Comparison of ENCODE assay signal across 9 cellular contexts in the genomic region with DNA sequence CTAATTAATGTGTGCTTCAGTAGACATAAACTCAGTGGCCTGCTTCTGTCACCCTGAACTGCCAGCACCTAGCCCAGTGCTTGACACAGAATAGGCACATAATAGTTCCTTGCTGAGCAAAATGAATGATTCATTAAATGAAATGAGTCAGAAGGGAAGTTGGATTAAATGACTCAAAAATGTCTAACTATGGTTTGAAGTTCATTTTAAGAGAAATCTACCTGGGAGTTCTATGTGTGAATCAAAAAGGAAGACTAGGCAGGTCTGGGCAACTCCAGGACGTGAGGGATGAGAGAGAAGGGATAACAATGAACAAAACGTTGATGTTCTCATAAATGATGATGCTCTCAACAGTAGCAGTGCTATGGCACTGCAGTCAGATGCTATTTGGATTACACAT.
A peak's percentile ranks its signal among the peaks of the same experiment; 100 is the strongest.
DNase-seq lines count a peak whose midpoint lies in the region; ATAC-seq and TF ChIP-seq lines count a peak whose summit lies in the region.
"Had no signal": no experiment of that assay in that cellular context is flagged by ENCODE, and none has a peak within 500 bp of the region (broad histone marks: within the 10 kb centered on the region; RNA-seq: fewer than 3 reads in every experiment).

No MANE protein-coding gene starts in this region.

- no peaks in the 10 kb centered on the region for H3K9me3 ChIP-seq in upper lobe of right lung
- H3K9me3 ChIP-seq: heart right ventricle had no signal

- no peak for TF ChIP-seq CTCF in upper lobe of right lung (IDR thresholded peaks at IDR 0.05)

- peak; percentile 61 for ATAC-seq in GM19324 (IDR thresholded peaks at IDR 0.05; ENCODE audit: low FRiP score, unreplicated experiment)
- peak; percentile 69 for ATAC-seq in HG03103 (IDR thresholded peaks at IDR 0.05; ENCODE audit: low read depth, unreplicated experiment)
- peak; percentile 92 for ATAC-seq in activated T-helper 17 cell treated with anti-CD3 and anti-CD28 coated beads, Interleukin-2, amount 50 U/mL, for 72 hours (replicated peaks)
- ATAC-seq in upper lobe of right lung, result no peak
- ATAC-seq: heart right ventricle had no signal

- no peaks in the 10 kb centered on the region for H3K27me3 ChIP-seq in upper lobe of right lung

- H3K4me3 Mint-ChIP-seq in activated T-helper 17 cell treated with anti-CD3 and anti-CD28 coated beads, Interleukin-2, amount 50 U/mL, for 72 hours, result peak overlapping the region; percentile 39

- DNase-seq in AG20443 (ENCODE audit: low spot score) (peak; percentile 19), upper lobe of right lung (no peak), NOMO-1 treated with DMSO at 0.1 percent for 48 hours (lab: John Stamatoyannopoulos, UW; ENCODE audit: unreplicated experiment) (no peak), NCI-H1436 (lab: John Stamatoyannopoulos, UW) (no peak), dedifferentiated amniotic fluid mesenchymal stem cell (ENCODE audit: extremely low spot score) (no peak)
- DNase-seq: heart right ventricle had no signal

- H3K36me3 Mint-ChIP-seq in activated T-helper 17 cell treated with anti-CD3 and anti-CD28 coated beads, Interleukin-2, amount 50 U/mL, for 72 hours (ENCODE audit: low read depth), result no peaks in the 10 kb centered on the region

- H3K9me3 Mint-ChIP-seq in activated T-helper 17 cell treated with anti-CD3 and anti-CD28 coated beads, Interleukin-2, amount 50 U/mL, for 72 hours, result no peaks in the 10 kb centered on the region

- no peak overlapping the region for H3K4me3 ChIP-seq in upper lobe of right lung
- H3K4me3 ChIP-seq: heart right ventricle had no signal

- no peaks in the 10 kb centered on the region for H3K36me3 ChIP-seq in upper lobe of right lung
- H3K36me3 ChIP-seq: heart right ventricle had no signal

- H3K27ac ChIP-seq in upper lobe of right lung, result no peak overlapping the region
- H3K27ac ChIP-seq: heart right ventricle had no signal

- H3K27ac Mint-ChIP-seq in activated T-helper 17 cell treated with anti-CD3 and anti-CD28 coated beads, Interleukin-2, amount 50 U/mL, for 72 hours, result peak overlapping the region; percentile 81

- no peaks in the 10 kb centered on the region for H3K4me1 ChIP-seq in upper lobe of right lung
- H3K4me1 ChIP-seq: heart right ventricle had no signal

- intact Hi-C loops in upper lobe of right lung (cut with DNase I), result no loop called here

- peaks cover 18% of the 10 kb centered on the region for H3K27me3 Mint-ChIP-seq in activated T-helper 17 cell treated with anti-CD3 and anti-CD28 coated beads, Interleukin-2, amount 50 U/mL, for 72 hours

- peaks cover 10% of the 10 kb centered on the region for H3K4me1 Mint-ChIP-seq in activated T-helper 17 cell treated with anti-CD3 and anti-CD28 coated beads, Interleukin-2, amount 50 U/mL, for 72 hours
